11 cellular contexts compared by ENCODE assay signal in genomic region chr4:104424368-104424921, GRCh38.
A peak's percentile ranks its signal among the peaks of the same experiment; 100 is the strongest.
DNase-seq lines count a peak whose midpoint lies in the region; ATAC-seq, FAIRE-seq and TF ChIP-seq lines count a peak whose summit lies in the region.
"Had no signal": no experiment of that assay in that cellular context is flagged by ENCODE, and none has a peak within 500 bp of the region (broad histone marks: within the 10 kb centered on the region; RNA-seq: fewer than 3 reads in every experiment).

No MANE protein-coding gene starts in this region.

- H3K27me3 Mint-ChIP-seq in neural progenitor cell (ENCODE audit: insufficient read depth, low read depth) = no peaks in the 10 kb centered on the region

- intact Hi-C loops in heart left ventricle (cut with DNase I) (no loop called here), left cardiac atrium (cut with DNase I) (no loop called here)

- peaks cover 17% of the 10 kb centered on the region for H3K9me3 Mint-ChIP-seq in neural progenitor cell

- TF ChIP-seq POLR2A in heart left ventricle (IDR thresholded peaks at IDR 0.05) = no peak

- peak overlapping the region; percentile 72 for H3K4me2 ChIP-seq in neural progenitor cell

- peaks cover 0 to 4% (median 0%) of the 10 kb centered on the region in 12 donors for H3K4me1 ChIP-seq in heart left ventricle
- peaks cover 65% of the 10 kb centered on the region for H3K4me1 ChIP-seq in neural progenitor cell

- peaks cover 16% of the 10 kb centered on the region for H3F3A ChIP-seq in neural progenitor cell (ENCODE audit: low read depth)

- no peak overlapping the region for H3K9ac ChIP-seq in neural progenitor cell

- H3K79me2 ChIP-seq in neural progenitor cell (ENCODE audit: low read depth) = no peaks in the 10 kb centered on the region

- H3K27me3 ChIP-seq in heart left ventricle = no peaks in the 10 kb centered on the region
- no peaks in the 10 kb centered on the region for H3K27me3 ChIP-seq in neural progenitor cell
- H3K27me3 ChIP-seq: MG63 had no signal

- no peaks in the 10 kb centered on the region for H3K36me3 ChIP-seq in heart left ventricle
- H3K36me3 ChIP-seq in neural progenitor cell = no peaks in the 10 kb centered on the region
- H3K36me3 ChIP-seq: MG63 had no signal

- peaks cover 2% of the 10 kb centered on the region for H3K36me3 Mint-ChIP-seq in neural progenitor cell

- H4K20me1 ChIP-seq in neural progenitor cell (ENCODE audit: low read depth) = no peaks in the 10 kb centered on the region

- peak overlapping the region in 11 of 12 donors; percentile 14 to 59 (median 47) for H3K4me3 ChIP-seq in heart left ventricle
- H3K4me3 ChIP-seq in fibroblast of mammary gland (ENCODE audit: control insufficient read depth, low read depth, low read length) = peak overlapping the region; percentile 22
- H3K4me3 ChIP-seq in neural progenitor cell = peak overlapping the region; percentile 29
- H3K4me3 ChIP-seq: MG63 had no signal

- peak overlapping the region; percentile 66 for H2AFZ ChIP-seq in neural progenitor cell (replicated peaks)

- peak overlapping the region; percentile 92 for H3K27ac Mint-ChIP-seq in neural progenitor cell

- H3K27ac ChIP-seq in heart left ventricle (no peak overlapping the region), neural progenitor cell (no peak overlapping the region)
- H3K27ac ChIP-seq: VCaP had no signal

- 20 to 29% (median 23%) methylated on average over 8 of the region's 8 CpGs for WGBS in heart left ventricle, 4 donors

- no peak for DNase-seq in heart left ventricle
- DNase-seq in left cardiac atrium = no peak
- peak; percentile 2 for DNase-seq in fibroblast of mammary gland (ENCODE audit: low read depth)
- peak; percentile 16 for DNase-seq in neural progenitor cell (ENCODE audit: low spot score)
- peak; percentile 13 for DNase-seq in urothelium cell line (ENCODE audit: low spot score)
- DNase-seq in NCI-H446 treated with DMSO at 0.1 percent for 48 hours (lab: John Stamatoyannopoulos, UW) = no peak
- DNase-seq in NCI-H345 treated with DMSO at 0.1 percent for 48 hours (lab: John Stamatoyannopoulos, UW; ENCODE audit: unreplicated experiment) = no peak
- DNase-seq in mucosa of gallbladder (ENCODE audit: low spot score) = no peak
- DNase-seq: MG63 had no signal

- H3K9me3 ChIP-seq in heart left ventricle = no peaks in the 10 kb centered on the region
- H3K9me3 ChIP-seq in neural progenitor cell (ENCODE audit: low read depth) = no peaks in the 10 kb centered on the region
- H3K9me3 ChIP-seq: MG63 had no signal

- peaks cover 73% of the 10 kb centered on the region for H3K4me1 Mint-ChIP-seq in neural progenitor cell

- H3K4me3 Mint-ChIP-seq in neural progenitor cell = peak overlapping the region; percentile 82

- TF ChIP-seq CTCF in heart left ventricle (IDR thresholded peaks at IDR 0.05) = no peak
- no peak for TF ChIP-seq CTCF in fibroblast of mammary gland (conservative IDR thresholded peaks at IDR 0.05; ENCODE audit: control insufficient read depth, insufficient read depth, low read depth, low read length)
- TF ChIP-seq CTCF in neural progenitor cell (IDR thresholded peaks at IDR 0.05) = no peak

- FAIRE-seq in urothelium cell line (lab: Jason Lieb, UNC) = no peak

- no peak for ATAC-seq in heart left ventricle
- ATAC-seq in left cardiac atrium = no peak
- ATAC-seq: Panc1 had no signal

Comparison
In these comparisons a context has a peak if more than half of its experiments do, and no peak if none do; other contexts are left out.
1. DNase-seq: peak in fibroblast of mammary gland (single experiment), neural progenitor cell (single experiment) and urothelium cell line (single experiment); none in heart left ventricle (0 of 5), left cardiac atrium (single experiment), NCI-H446 treated with DMSO at 0.1 percent for 48 hours (single experiment), NCI-H345 treated with DMSO at 0.1 percent for 48 hours (single experiment) and mucosa of gallbladder (single experiment).
2. Peak in every context shown above with its lines, with median percentiles within 50 percentile points of each other: H3K4me3 ChIP-seq.